8 cellular contexts compared by ENCODE assay signal in genomic region chr19:18543814-18544475, GRCh38. TPM values are rescaled to one million over a fixed set of nuclear protein-coding genes. Genes with fewer than 3 reads are reported as not detected.
DNase-seq lines count a peak whose midpoint lies in the region; ATAC-seq, FAIRE-seq and TF ChIP-seq lines count a peak whose summit lies in the region.

No MANE protein-coding gene starts in this region.

- peak overlapping the region; percentile 93 for H3K4me3 Mint-ChIP-seq in T-helper 1 cell treated with Interleukin-12 subunit alpha and Interleukin-12 subunit beta and Interleukin-4 antibody, amounts not matched to agents 30 μg/mL and 1 μg/mL, for 36 hours

- POLR2A ChIA-PET in GM10248 (lab: Yijun Ruan, JAX): interaction anchor here (0.6 to 2.0 kb wide), 2 partner anchors 10 to 14 kb away, joined by 3 to 14 read pairs; partner anchors contain the start of gene KXD1
- POLR2A ChIA-PET in GM12878 (lab: Charles Lee): interaction anchor here (0.6 to 5.5 kb wide), 9 partner anchors 8 to 718 kb away, joined by 3 to 79 read pairs (median 5); partner anchors contain the start of genes ELL, KXD1, REX1BD and UBA52

- peak overlapping the region; percentile 94 for H2AFZ ChIP-seq in GM12878 (ENCODE audit: control insufficient read depth, low read depth, low read length)

- H3K36me3 Mint-ChIP-seq in T-helper 1 cell treated with Interleukin-12 subunit alpha and Interleukin-12 subunit beta and Interleukin-4 antibody, amounts not matched to agents 30 μg/mL and 1 μg/mL, for 36 hours (ENCODE audit: low read depth): peaks cover 9% of the 10 kb centered on the region

- peak; percentile 75 for TF ChIP-seq POLR2A in GM12878 (IDR thresholded peaks at IDR 0.05; ENCODE audit: low read depth, low read length)

- H3K27me3 Mint-ChIP-seq in T-helper 1 cell treated with Interleukin-12 subunit alpha and Interleukin-12 subunit beta and Interleukin-4 antibody, amounts not matched to agents 30 μg/mL and 1 μg/mL, for 36 hours (ENCODE audit: low read depth): no peaks in the 10 kb centered on the region

- peaks cover 14% of the 10 kb centered on the region for H3K79me2 ChIP-seq in GM12878 (ENCODE audit: control insufficient read depth, insufficient read depth, low read length)

- H3K9me3 Mint-ChIP-seq in T-helper 1 cell treated with Interleukin-12 subunit alpha and Interleukin-12 subunit beta and Interleukin-4 antibody, amounts not matched to agents 30 μg/mL and 1 μg/mL, for 36 hours: no peaks in the 10 kb centered on the region

- H4K20me1 ChIP-seq in GM12878 (ENCODE audit: control insufficient read depth, insufficient read depth): no peaks in the 10 kb centered on the region

- H3K4me1 ChIP-seq in GM12878 (ENCODE audit: control insufficient read depth, insufficient read depth, low read length): peaks cover 10% of the 10 kb centered on the region

- in situ Hi-C loops in GM12878 (cut with MboI): no loop called here

- peak; percentile 67 for TF ChIP-seq CTCF in GM10248 (IDR thresholded peaks at IDR 0.05; ENCODE audit: control extremely low read depth, extremely low read depth, low read depth, missing control alignments)
- peak; percentile 20 to 71 (median 27); a peak in 4 of 6 replicates for TF ChIP-seq CTCF in GM12878 (IDR thresholded peaks at IDR 0.05 in 2 of 3, conservative IDR thresholded peaks at IDR 0.05 in 1 of 3; ENCODE audit: control insufficient read depth in 2 of 3, extremely low read depth in 1 of 3, insufficient read depth in 1 of 3, low read depth in 3 of 3, low read length in 3 of 3)

- H3K9ac ChIP-seq in GM12878 (ENCODE audit: control insufficient read depth, insufficient read depth, low read length): peak overlapping the region; percentile 76

- H3K9me3 ChIP-seq in GM12878 (replicated peaks; ENCODE audit: control insufficient read depth, insufficient read depth, low read length): no peaks in the 10 kb centered on the region

- intact Hi-C loops in GM12878 (cut with micrococcal nuclease; ENCODE audit: unreplicated experiment): loop anchor here (1.0 to 5.0 kb wide), 2 partner anchors 27 to 43 kb away; partner anchors contain the start of genes REX1BD and UBA52

- H3K27ac Mint-ChIP-seq in T-helper 1 cell treated with Interleukin-12 subunit alpha and Interleukin-12 subunit beta and Interleukin-4 antibody, amounts not matched to agents 30 μg/mL and 1 μg/mL, for 36 hours: peak overlapping the region; percentile 99

- peak; percentile 94 for FAIRE-seq in GM12878 (lab: Jason Lieb, UNC)

- RAD21 ChIA-PET in GM12878 (lab: Charles Lee; ENCODE audit: unreplicated experiment): interaction anchor here (0.5 to 2.9 kb wide), 12 partner anchors 13 to 375 kb away, joined by 3 to 39 read pairs (median 5); partner anchors contain the start of genes COPE, DDX49, KXD1 and REX1BD

- BruUV-seq in GM12878 (replicated peaks; lab: Mats Ljungman, UMichigan): TSS peak; percentile 72

- DNase-seq in GM10248 (ENCODE audit: extremely low spot score): peak; percentile 88
- peak; percentile 56 for DNase-seq in H4 (ENCODE audit: low spot score)
- DNase-seq in M059J (ENCODE audit: low read depth): peak; percentile 73
- DNase-seq in GM12878 (ENCODE audit: low read depth, low spot score): peak; percentile 72
- peak; percentile 74 for DNase-seq in iPS-NIHi7 (ENCODE audit: extremely low spot score)
- DNase-seq in stimulated activated CD4-positive, alpha-beta T cell treated with anti-CD3 and anti-CD28 coated beads, Interleukin-12 subunit alpha, Interleukin-12 subunit beta, amount 100 ng/mL, for 4 hours: peak; percentile 55
- no peak for DNase-seq in amniotic stem cell (lab: John Stamatoyannopoulos, UW)

- peak; percentile 93 for ATAC-seq in GM12878

- H3K27me3 ChIP-seq in GM12878 (replicated peaks in 1 of 2; ENCODE audit: control insufficient read depth in 2 of 2, insufficient read depth in 2 of 2, low read length in 1 of 2): no peaks in the 10 kb centered on the region

- SMC1A ChIA-PET in GM12878 (lab: Charles Lee; ENCODE audit: uncharacterized antibody, unreplicated experiment): interaction anchor here (0.7 to 2.0 kb wide), 13 partner anchors 9 to 443 kb away, joined by 3 to 29 read pairs (median 4); partner anchors contain the start of genes ELL, KXD1, REX1BD and UBA52

- WGBS in GM12878 (ENCODE audit: insufficient coverage, insufficient replicate concordance, low lambda C conversion rate, missing lambda C conversion rate): 5% methylated on average over 12 of the region's 12 CpGs

- TF ChIP-seq RAD21 in GM12878 (IDR thresholded peaks at IDR 0.05; ENCODE audit: insufficient read depth, low read depth, low read length): peak; percentile 49; the same call in 1 of the 2 replicates

- CTCF ChIA-PET in GM10248 (lab: Yijun Ruan, JAX) (interaction anchor here (0.7 to 2.2 kb wide), 13 partner anchors 8 to 304 kb away, joined by 3 to 19 read pairs (median 5); partner anchors contain the start of genes ELL and KXD1), GM12878 (lab: Yijun Ruan, JAX) (interaction anchor here (0.6 to 2.7 kb wide), 15 partner anchors 10 to 303 kb away, joined by 3 to 35 read pairs (median 6); partner anchors contain the start of genes KXD1 and REX1BD)

- peaks cover 2 to 14% of the 10 kb centered on the region in 2 experiments; a peak in 3 of 4 replicates for H3K36me3 ChIP-seq in GM12878 (ENCODE audit: control insufficient read depth in 2 of 2, insufficient read depth in 2 of 2, low read length in 1 of 2)

- TF ChIP-seq EP300 in GM12878 (IDR thresholded peaks at IDR 0.05; ENCODE audit: borderline replicate concordance in 1 of 2, control insufficient read depth in 1 of 2, low read depth in 2 of 2, low read length in 2 of 2): peak in 1 of 2 experiments; percentile 28; a peak in 1 of 4 replicates

- peak overlapping the region; percentile 78 for H3K27ac ChIP-seq in GM12878 (ENCODE audit: control insufficient read depth, insufficient read depth)

- peak overlapping the region; percentile 74 for H3K4me3 ChIP-seq in GM12878

- H3K4me2 ChIP-seq in GM12878 (ENCODE audit: control insufficient read depth, insufficient read depth): peak overlapping the region; percentile 94

- H3K4me1 Mint-ChIP-seq in T-helper 1 cell treated with Interleukin-12 subunit alpha and Interleukin-12 subunit beta and Interleukin-4 antibody, amounts not matched to agents 30 μg/mL and 1 μg/mL, for 36 hours (ENCODE audit: low read depth): peaks cover 18% of the 10 kb centered on the region

RNA-seq across cellular contexts. Expression of gene FKBP8, which starts 0.6 kb away (rescaled TPM):
- 145 and 185 TPM in 2 replicates for total RNA-seq in H4 (2014; rRNA removed; shearing (Covaris generic))
- 209 and 297 TPM in 2 replicates for total RNA-seq in M059J (2014; rRNA removed; shearing (Covaris generic))
- 50.6 and 53.1 TPM in 2 replicates for total RNA-seq in GM12878 (2013; cell fraction: nucleolus; rRNA removed)
- total RNA-seq in GM12878 (2014; rRNA removed): 157 and 192 TPM in 2 replicates
- 59.8 and 66.4 TPM in 2 replicates for total RNA-seq in GM12878 (2014; rRNA removed; fragmentation: Illumina TruSeq; extraction: Trizol)
- 204 and 205 TPM in 2 replicates for total RNA-seq in GM12878 (2021)
- 74.1 TPM for polyA plus RNA-seq in GM12878 (2011; ENCODE audit: low read depth)
- polyA plus RNA-seq in GM12878 (2011; rRNA removed): 62.3 and 116 TPM in 2 replicates
- polyA plus RNA-seq in GM12878 (2011; cell fraction: cytosol; rRNA removed): 212 and 258 TPM in 2 replicates
- 200 and 207 TPM in 2 replicates for polyA plus RNA-seq in GM12878 (2011; cell fraction: nucleus; rRNA removed)
- polyA plus RNA-seq in GM12878 (2012): 209 and 231 TPM in 2 replicates
- 4.2 and 39.7 TPM in 2 replicates for polyA plus RNA-seq in GM12878 (2014; fragmentation: Illumina TruSeq; extraction: Trizol)
- polyA plus RNA-seq in GM12878 (2014; fragmentation: Nextera tagmentation; extraction: Ambion mirVana): 1 to 10 TPM in 1 of 2 experiments, under 1 TPM in 1; 0.13 to 1.1 TPM
- polyA plus RNA-seq in GM12878 (2014; rRNA removed): 143 and 172 TPM in 2 replicates
- 100 to 1,000 TPM in 1 of 2 experiments, 10 to 100 TPM in 1; 90.1 to 101 TPM for polyA plus RNA-seq in GM12878 (2016; fragmentation: Nextera tagmentation; extraction: Ambion mirVana)
- 71.0 and 163 TPM in 2 replicates for polyA minus RNA-seq in GM12878 (2011; rRNA and poly(A)+ RNA removed)
- 101 and 104 TPM in 2 replicates for polyA minus RNA-seq in GM12878 (2011; cell fraction: cytosol; rRNA and poly(A)+ RNA removed)
- polyA minus RNA-seq in GM12878 (2011; cell fraction: nucleus; rRNA and poly(A)+ RNA removed): 33.4 and 45.1 TPM in 2 replicates

RNA-seq across cellular contexts. Expression of gene KXD1, which starts 13.7 kb away (rescaled TPM):
- total RNA-seq in H4 (2014; rRNA removed; shearing (Covaris generic)): 139 and 150 TPM in 2 replicates
- 114 and 124 TPM in 2 replicates for total RNA-seq in M059J (2014; rRNA removed; shearing (Covaris generic))
- total RNA-seq in GM12878 (2013; cell fraction: nucleolus; rRNA removed): 63.6 and 63.9 TPM in 2 replicates
- total RNA-seq in GM12878 (2014; rRNA removed) (116 and 128 TPM in 2 replicates), GM12878 (2014; rRNA removed; fragmentation: Illumina TruSeq; extraction: Trizol) (75.5 and 82.0 TPM in 2 replicates), GM12878 (2021) (109 and 111 TPM in 2 replicates)
- polyA plus RNA-seq in GM12878 (2011; ENCODE audit: low read depth): 63.3 TPM
- polyA plus RNA-seq in GM12878 (2011; rRNA removed) (67.3 and 130 TPM in 2 replicates), GM12878 (2014; fragmentation: Illumina TruSeq; extraction: Trizol) (91.4 and 151 TPM in 2 replicates), GM12878 (2014; fragmentation: Nextera tagmentation; extraction: Ambion mirVana) (10 to 100 TPM; 27.5 to 44.9 TPM), GM12878 (2014; rRNA removed) (193 and 209 TPM in 2 replicates), GM12878 (2016; fragmentation: Nextera tagmentation; extraction: Ambion mirVana) (100 to 1,000 TPM; 182 to 191 TPM)
- 191 and 223 TPM in 2 replicates for polyA plus RNA-seq in GM12878 (2011; cell fraction: cytosol; rRNA removed)
- polyA plus RNA-seq in GM12878 (2011; cell fraction: nucleus; rRNA removed): 161 and 189 TPM in 2 replicates
- polyA plus RNA-seq in GM12878 (2012): 111 and 123 TPM in 2 replicates
- 68.5 and 130 TPM in 2 replicates for polyA minus RNA-seq in GM12878 (2011; rRNA and poly(A)+ RNA removed)
- polyA minus RNA-seq in GM12878 (2011; cell fraction: cytosol; rRNA and poly(A)+ RNA removed): 52.8 and 63.2 TPM in 2 replicates
- 18.9 and 32.5 TPM in 2 replicates for polyA minus RNA-seq in GM12878 (2011; cell fraction: nucleus; rRNA and poly(A)+ RNA removed)

RNA-seq across cellular contexts. Expression of gene ELL, which starts 22.1 kb away (rescaled TPM):
- total RNA-seq in H4 (2014; rRNA removed; shearing (Covaris generic)): 4.9 and 5.8 TPM in 2 replicates
- 7.5 and 15.4 TPM in 2 replicates for total RNA-seq in M059J (2014; rRNA removed; shearing (Covaris generic))
- 31.6 and 39.3 TPM in 2 replicates for total RNA-seq in GM12878 (2013; cell fraction: nucleolus; rRNA removed)
- total RNA-seq in GM12878 (2014; rRNA removed) (11.7 and 13.1 TPM in 2 replicates), GM12878 (2014; rRNA removed; fragmentation: Illumina TruSeq; extraction: Trizol) (3.8 and 5.1 TPM in 2 replicates), GM12878 (2021) (19.7 and 25.0 TPM in 2 replicates)
- 4.6 TPM for polyA plus RNA-seq in GM12878 (2011; ENCODE audit: low read depth)
- polyA plus RNA-seq in GM12878 (2011; rRNA removed) (2.4 and 4.6 TPM in 2 replicates), GM12878 (2014; fragmentation: Illumina TruSeq; extraction: Trizol) (0.87 and 3.6 TPM in 2 replicates), GM12878 (2014; fragmentation: Nextera tagmentation; extraction: Ambion mirVana) (under 1 TPM; 0.91 to 0.98 TPM), GM12878 (2014; rRNA removed) (13.8 and 16.8 TPM in 2 replicates), GM12878 (2016; fragmentation: Nextera tagmentation; extraction: Ambion mirVana) (10 to 100 TPM; 21.2 to 21.6 TPM)
- polyA plus RNA-seq in GM12878 (2011; cell fraction: cytosol; rRNA removed): 6.1 and 9.0 TPM in 2 replicates
- polyA plus RNA-seq in GM12878 (2011; cell fraction: nucleus; rRNA removed): 23.5 and 30.6 TPM in 2 replicates
- 13.5 and 16.7 TPM in 2 replicates for polyA plus RNA-seq in GM12878 (2012)
- 5.9 and 12.4 TPM in 2 replicates for polyA minus RNA-seq in GM12878 (2011; rRNA and poly(A)+ RNA removed)
- 4.8 and 10.7 TPM in 2 replicates for polyA minus RNA-seq in GM12878 (2011; cell fraction: cytosol; rRNA and poly(A)+ RNA removed)
- 7.1 and 13.3 TPM in 2 replicates for polyA minus RNA-seq in GM12878 (2011; cell fraction: nucleus; rRNA and poly(A)+ RNA removed)

RNA-seq across cellular contexts. Expression of gene UBA52, which starts 27.7 kb away (rescaled TPM):
- total RNA-seq in H4 (2014; rRNA removed; shearing (Covaris generic)): 2,104 and 2,108 TPM in 2 replicates
- total RNA-seq in M059J (2014; rRNA removed; shearing (Covaris generic)): 910 and 1,251 TPM in 2 replicates
- 129 and 132 TPM in 2 replicates for total RNA-seq in GM12878 (2013; cell fraction: nucleolus; rRNA removed)
- 1,493 and 1,661 TPM in 2 replicates for total RNA-seq in GM12878 (2014; rRNA removed)
- total RNA-seq in GM12878 (2014; rRNA removed; fragmentation: Illumina TruSeq; extraction: Trizol): 1,429 and 1,442 TPM in 2 replicates
- total RNA-seq in GM12878 (2021): 1,629 and 1,678 TPM in 2 replicates
- 10,819 TPM for polyA plus RNA-seq in GM12878 (2011; ENCODE audit: low read depth)
- 910 and 1,613 TPM in 2 replicates for polyA plus RNA-seq in GM12878 (2011; rRNA removed)
- 3,476 and 4,794 TPM in 2 replicates for polyA plus RNA-seq in GM12878 (2011; cell fraction: cytosol; rRNA removed)
- 839 and 898 TPM in 2 replicates for polyA plus RNA-seq in GM12878 (2011; cell fraction: nucleus; rRNA removed)
- polyA plus RNA-seq in GM12878 (2012): 3,669 and 4,620 TPM in 2 replicates
- polyA plus RNA-seq in GM12878 (2014; fragmentation: Illumina TruSeq; extraction: Trizol): 2,280 and 2,392 TPM in 2 replicates
- polyA plus RNA-seq in GM12878 (2014; fragmentation: Nextera tagmentation; extraction: Ambion mirVana): 1,000 to 10,000 TPM; 2,192 to 2,288 TPM
- polyA plus RNA-seq in GM12878 (2014; rRNA removed): 2,186 and 2,597 TPM in 2 replicates
- polyA plus RNA-seq in GM12878 (2016; fragmentation: Nextera tagmentation; extraction: Ambion mirVana): 1,000 to 10,000 TPM; 1,131 to 1,180 TPM
- polyA minus RNA-seq in GM12878 (2011; rRNA and poly(A)+ RNA removed): 1,757 and 2,399 TPM in 2 replicates
- 394 and 436 TPM in 2 replicates for polyA minus RNA-seq in GM12878 (2011; cell fraction: cytosol; rRNA and poly(A)+ RNA removed)
- 157 and 251 TPM in 2 replicates for polyA minus RNA-seq in GM12878 (2011; cell fraction: nucleus; rRNA and poly(A)+ RNA removed)

RNA-seq across cellular contexts. Expression of gene REX1BD, which starts 44.7 kb away (rescaled TPM):
- total RNA-seq in H4 (2014; rRNA removed; shearing (Covaris generic)): 107 and 159 TPM in 2 replicates
- 62.5 and 89.3 TPM in 2 replicates for total RNA-seq in M059J (2014; rRNA removed; shearing (Covaris generic))
- total RNA-seq in GM12878 (2013; cell fraction: nucleolus; rRNA removed): 15.2 and 18.7 TPM in 2 replicates
- total RNA-seq in GM12878 (2014; rRNA removed): 49.7 and 57.8 TPM in 2 replicates
- 6.4 and 7.1 TPM in 2 replicates for total RNA-seq in GM12878 (2014; rRNA removed; fragmentation: Illumina TruSeq; extraction: Trizol)
- 58.2 and 62.7 TPM in 2 replicates for total RNA-seq in GM12878 (2021)
- 15.2 TPM for polyA plus RNA-seq in GM12878 (2011; ENCODE audit: low read depth)
- polyA plus RNA-seq in GM12878 (2011; rRNA removed): 7.8 and 12.1 TPM in 2 replicates
- 23.9 and 40.8 TPM in 2 replicates for polyA plus RNA-seq in GM12878 (2011; cell fraction: cytosol; rRNA removed)
- 74.8 and 100 TPM in 2 replicates for polyA plus RNA-seq in GM12878 (2011; cell fraction: nucleus; rRNA removed)
- polyA plus RNA-seq in GM12878 (2012): 40.7 and 41.1 TPM in 2 replicates
- 1.8 and 3.1 TPM in 2 replicates for polyA plus RNA-seq in GM12878 (2014; fragmentation: Illumina TruSeq; extraction: Trizol)
- 1 to 10 TPM; 1.1 to 3.3 TPM for polyA plus RNA-seq in GM12878 (2014; fragmentation: Nextera tagmentation; extraction: Ambion mirVana)
- polyA plus RNA-seq in GM12878 (2014; rRNA removed): 64.4 and 84.2 TPM in 2 replicates
- 100 to 1,000 TPM in 1 of 2 experiments, 10 to 100 TPM in 1; 88.9 to 101 TPM for polyA plus RNA-seq in GM12878 (2016; fragmentation: Nextera tagmentation; extraction: Ambion mirVana)
- 0.80 and 1.7 TPM in 2 replicates for polyA minus RNA-seq in GM12878 (2011; rRNA and poly(A)+ RNA removed)
- polyA minus RNA-seq in GM12878 (2011; cell fraction: cytosol; rRNA and poly(A)+ RNA removed): 3.6 and 8.6 TPM in 2 replicates
- 4.7 and 6.4 TPM in 2 replicates for polyA minus RNA-seq in GM12878 (2011; cell fraction: nucleus; rRNA and poly(A)+ RNA removed)
